21 cellular contexts compared by ENCODE assay signal in genomic region chr17:6514371-6514770, GRCh38.
"Had no signal": no experiment of that assay in that cellular context is flagged by ENCODE, and none has a peak within 500 bp of the region (broad histone marks: within the 10 kb centered on the region; RNA-seq: fewer than 3 reads in every experiment).

No MANE protein-coding gene starts in this region.

- H3K9me3 Mint-ChIP-seq: natural killer cell treated with Interleukin-12 subunit alpha and Interleukin-12 subunit beta and Interleukin-15 and Interleukin-18, amount 100 ng/mL, for 72 hours; stimulated activated effector memory CD8-positive, alpha-beta T cell treated with anti-CD3 and anti-CD28 coated beads, Interleukin-12 subunit alpha, Interleukin-12 subunit beta, amount 100 ng/mL, for 72 hours; stimulated activated naive CD8-positive, alpha-beta T cell treated with anti-CD3 and anti-CD28 coated beads, Interleukin-15, Interleukin-2, amounts not matched to agents 100 ng/mL and 50 ng/mL, for 24 hours had no signal

- H3K4me1 Mint-ChIP-seq: stimulated activated effector memory CD8-positive, alpha-beta T cell treated with anti-CD3 and anti-CD28 coated beads, Interleukin-12 subunit alpha, Interleukin-12 subunit beta, amount 100 ng/mL, for 72 hours had no signal

- H3K4me3 ChIP-seq: colonic mucosa, hepatocyte, mucosa of descending colon, pancreas, testis, tibial nerve, upper lobe of right lung, vagina had no signal

- ATAC-seq: left colon; mucosa of descending colon; natural killer cell treated with Interleukin-12 subunit alpha and Interleukin-12 subunit beta and Interleukin-15 and Interleukin-18, amount 100 ng/mL, for 72 hours; pancreas; right cardiac atrium; stimulated activated effector memory CD8-positive, alpha-beta T cell treated with anti-CD3 and anti-CD28 coated beads, Interleukin-12 subunit alpha, Interleukin-12 subunit beta, amount 100 ng/mL, for 72 hours; upper lobe of right lung had no signal

- DNase-seq: colonic mucosa; dermis blood vessel endothelial cell; erythroblast; foreskin melanocyte; left colon; mammary epithelial cell; mucosa of descending colon; occipital lobe; pancreas; right cardiac atrium; stimulated activated CD4-positive, alpha-beta T cell treated with anti-CD3 and anti-CD28 coated beads, Interleukin-4, amount 100 ng/mL, for 1 hour; stimulated activated CD8-positive, alpha-beta memory T cell treated with anti-CD3 and anti-CD28 coated beads, Interleukin-4, amount 100 ng/mL, for 48 hours; testis; upper lobe of right lung had no signal

- H3K27ac Mint-ChIP-seq: natural killer cell treated with Interleukin-12 subunit alpha and Interleukin-12 subunit beta and Interleukin-15 and Interleukin-18, amount 100 ng/mL, for 72 hours; progenitor cell of endocrine pancreas; stimulated activated effector memory CD8-positive, alpha-beta T cell treated with anti-CD3 and anti-CD28 coated beads, Interleukin-12 subunit alpha, Interleukin-12 subunit beta, amount 100 ng/mL, for 72 hours; stimulated activated naive CD8-positive, alpha-beta T cell treated with anti-CD3 and anti-CD28 coated beads, Interleukin-15, Interleukin-2, amounts not matched to agents 100 ng/mL and 50 ng/mL, for 24 hours had no signal

- H3K27me3 Mint-ChIP-seq: progenitor cell of endocrine pancreas had no signal

- H3K4me3 Mint-ChIP-seq: natural killer cell treated with Interleukin-12 subunit alpha and Interleukin-12 subunit beta and Interleukin-15 and Interleukin-18, amount 100 ng/mL, for 72 hours; stimulated activated effector memory CD8-positive, alpha-beta T cell treated with anti-CD3 and anti-CD28 coated beads, Interleukin-12 subunit alpha, Interleukin-12 subunit beta, amount 100 ng/mL, for 72 hours; stimulated activated naive CD8-positive, alpha-beta T cell treated with anti-CD3 and anti-CD28 coated beads, Interleukin-15, Interleukin-2, amounts not matched to agents 100 ng/mL and 50 ng/mL, for 24 hours had no signal

- H3K36me3 Mint-ChIP-seq: natural killer cell treated with Interleukin-12 subunit alpha and Interleukin-12 subunit beta and Interleukin-15 and Interleukin-18, amount 100 ng/mL, for 72 hours; stimulated activated effector memory CD8-positive, alpha-beta T cell treated with anti-CD3 and anti-CD28 coated beads, Interleukin-12 subunit alpha, Interleukin-12 subunit beta, amount 100 ng/mL, for 72 hours had no signal
